In the genomic region with DNA sequence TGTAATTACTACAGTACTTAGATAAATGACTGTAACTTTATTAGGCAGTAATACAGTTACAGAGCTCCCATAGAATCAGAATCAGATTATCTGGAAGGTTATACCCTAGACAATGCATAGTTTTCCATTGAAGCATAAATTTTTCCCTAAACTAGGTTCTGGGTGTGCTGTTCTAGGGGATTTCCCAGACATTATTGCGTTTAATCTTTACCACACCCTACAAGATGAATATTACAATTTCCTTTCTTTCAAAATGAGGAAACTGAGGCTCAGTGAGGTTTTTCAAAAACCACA, we compare ENCODE assay signal across 1 cellular context.
TF ChIP-seq lines count a peak whose summit lies in the region.

No MANE protein-coding gene starts in this region.

TF ChIP-seq in A549, 52 proteins besides CTCF, POLR2A, EP300 and RAD21 (continued from another document):
- TF ChIP-seq, protein P1, sequence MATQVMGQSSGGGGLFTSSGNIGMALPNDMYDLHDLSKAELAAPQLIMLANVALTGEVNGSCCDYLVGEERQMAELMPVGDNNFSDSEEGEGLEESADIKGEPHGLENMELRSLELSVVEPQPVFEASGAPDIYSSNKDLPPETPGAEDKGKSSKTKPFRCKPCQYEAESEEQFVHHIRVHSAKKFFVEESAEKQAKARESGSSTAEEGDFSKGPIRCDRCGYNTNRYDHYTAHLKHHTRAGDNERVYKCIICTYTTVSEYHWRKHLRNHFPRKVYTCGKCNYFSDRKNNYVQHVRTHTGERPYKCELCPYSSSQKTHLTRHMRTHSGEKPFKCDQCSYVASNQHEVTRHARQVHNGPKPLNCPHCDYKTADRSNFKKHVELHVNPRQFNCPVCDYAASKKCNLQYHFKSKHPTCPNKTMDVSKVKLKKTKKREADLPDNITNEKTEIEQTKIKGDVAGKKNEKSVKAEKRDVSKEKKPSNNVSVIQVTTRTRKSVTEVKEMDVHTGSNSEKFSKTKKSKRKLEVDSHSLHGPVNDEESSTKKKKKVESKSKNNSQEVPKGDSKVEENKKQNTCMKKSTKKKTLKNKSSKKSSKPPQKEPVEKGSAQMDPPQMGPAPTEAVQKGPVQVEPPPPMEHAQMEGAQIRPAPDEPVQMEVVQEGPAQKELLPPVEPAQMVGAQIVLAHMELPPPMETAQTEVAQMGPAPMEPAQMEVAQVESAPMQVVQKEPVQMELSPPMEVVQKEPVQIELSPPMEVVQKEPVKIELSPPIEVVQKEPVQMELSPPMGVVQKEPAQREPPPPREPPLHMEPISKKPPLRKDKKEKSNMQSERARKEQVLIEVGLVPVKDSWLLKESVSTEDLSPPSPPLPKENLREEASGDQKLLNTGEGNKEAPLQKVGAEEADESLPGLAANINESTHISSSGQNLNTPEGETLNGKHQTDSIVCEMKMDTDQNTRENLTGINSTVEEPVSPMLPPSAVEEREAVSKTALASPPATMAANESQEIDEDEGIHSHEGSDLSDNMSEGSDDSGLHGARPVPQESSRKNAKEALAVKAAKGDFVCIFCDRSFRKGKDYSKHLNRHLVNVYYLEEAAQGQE (IDR thresholded peaks at IDR 0.05), result no peak
- no peak for TF ChIP-seq CHD4 (IDR thresholded peaks at IDR 0.05; ENCODE audit: borderline replicate concordance)
- no peak for TF ChIP-seq HOXB5 (CRISPR knock-in tag; IDR thresholded peaks at IDR 0.05)
- TF ChIP-seq JUNB (IDR thresholded peaks at IDR 0.05), result no peak
- TF ChIP-seq RCOR1 (IDR thresholded peaks at IDR 0.05; ENCODE audit: low read depth, low read length), result no peak
- no peak for TF ChIP-seq HEYL (CRISPR knock-in tag; IDR thresholded peaks at IDR 0.05)
- TF ChIP-seq, protein P2, sequence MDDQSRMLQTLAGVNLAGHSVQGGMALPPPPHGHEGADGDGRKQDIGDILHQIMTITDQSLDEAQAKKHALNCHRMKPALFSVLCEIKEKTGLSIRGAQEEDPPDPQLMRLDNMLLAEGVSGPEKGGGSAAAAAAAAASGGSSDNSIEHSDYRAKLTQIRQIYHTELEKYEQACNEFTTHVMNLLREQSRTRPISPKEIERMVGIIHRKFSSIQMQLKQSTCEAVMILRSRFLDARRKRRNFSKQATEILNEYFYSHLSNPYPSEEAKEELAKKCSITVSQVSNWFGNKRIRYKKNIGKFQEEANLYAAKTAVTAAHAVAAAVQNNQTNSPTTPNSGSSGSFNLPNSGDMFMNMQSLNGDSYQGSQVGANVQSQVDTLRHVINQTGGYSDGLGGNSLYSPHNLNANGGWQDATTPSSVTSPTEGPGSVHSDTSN (IDR thresholded peaks at IDR 0.05), result no peak
- TF ChIP-seq NR3C1 (IDR thresholded peaks at IDR 0.05), result no peak
- TF ChIP-seq, protein P3, sequence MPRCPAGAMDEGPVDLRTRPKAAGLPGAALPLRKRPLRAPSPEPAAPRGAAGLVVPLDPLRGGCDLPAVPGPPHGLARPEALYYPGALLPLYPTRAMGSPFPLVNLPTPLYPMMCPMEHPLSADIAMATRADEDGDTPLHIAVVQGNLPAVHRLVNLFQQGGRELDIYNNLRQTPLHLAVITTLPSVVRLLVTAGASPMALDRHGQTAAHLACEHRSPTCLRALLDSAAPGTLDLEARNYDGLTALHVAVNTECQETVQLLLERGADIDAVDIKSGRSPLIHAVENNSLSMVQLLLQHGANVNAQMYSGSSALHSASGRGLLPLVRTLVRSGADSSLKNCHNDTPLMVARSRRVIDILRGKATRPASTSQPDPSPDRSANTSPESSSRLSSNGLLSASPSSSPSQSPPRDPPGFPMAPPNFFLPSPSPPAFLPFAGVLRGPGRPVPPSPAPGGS (IDR thresholded peaks at IDR 0.05), result no peak
- TF ChIP-seq JUN (IDR thresholded peaks at IDR 0.05), result no peak
- no peak for TF ChIP-seq ZFP36 (IDR thresholded peaks at IDR 0.05; ENCODE audit: borderline replicate concordance, partially characterized antibody)
- TF ChIP-seq, protein P4, sequence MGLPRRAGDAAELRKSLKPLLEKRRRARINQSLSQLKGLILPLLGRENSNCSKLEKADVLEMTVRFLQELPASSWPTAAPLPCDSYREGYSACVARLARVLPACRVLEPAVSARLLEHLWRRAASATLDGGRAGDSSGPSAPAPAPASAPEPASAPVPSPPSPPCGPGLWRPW (IDR thresholded peaks at IDR 0.05), result no peak
- no peak for TF ChIP-seq ZNF302 (CRISPR knock-in tag; IDR thresholded peaks at IDR 0.05)
- TF ChIP-seq KDM1A (IDR thresholded peaks at IDR 0.05; ENCODE audit: low read depth), result no peak
- TF ChIP-seq ESRRA (IDR thresholded peaks at IDR 0.05; ENCODE audit: borderline replicate concordance, low read length), result no peak
- TF ChIP-seq, protein P5, sequence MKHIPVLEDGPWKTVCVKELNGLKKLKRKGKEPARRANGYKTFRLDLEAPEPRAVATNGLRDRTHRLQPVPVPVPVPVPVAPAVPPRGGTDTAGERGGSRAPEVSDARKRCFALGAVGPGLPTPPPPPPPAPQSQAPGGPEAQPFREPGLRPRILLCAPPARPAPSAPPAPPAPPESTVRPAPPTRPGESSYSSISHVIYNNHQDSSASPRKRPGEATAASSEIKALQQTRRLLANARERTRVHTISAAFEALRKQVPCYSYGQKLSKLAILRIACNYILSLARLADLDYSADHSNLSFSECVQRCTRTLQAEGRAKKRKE (CRISPR knock-in tag; IDR thresholded peaks at IDR 0.05; ENCODE audit: low read depth), result no peak
